ENCODE assay signal across 2 cellular contexts in the genomic region with DNA sequence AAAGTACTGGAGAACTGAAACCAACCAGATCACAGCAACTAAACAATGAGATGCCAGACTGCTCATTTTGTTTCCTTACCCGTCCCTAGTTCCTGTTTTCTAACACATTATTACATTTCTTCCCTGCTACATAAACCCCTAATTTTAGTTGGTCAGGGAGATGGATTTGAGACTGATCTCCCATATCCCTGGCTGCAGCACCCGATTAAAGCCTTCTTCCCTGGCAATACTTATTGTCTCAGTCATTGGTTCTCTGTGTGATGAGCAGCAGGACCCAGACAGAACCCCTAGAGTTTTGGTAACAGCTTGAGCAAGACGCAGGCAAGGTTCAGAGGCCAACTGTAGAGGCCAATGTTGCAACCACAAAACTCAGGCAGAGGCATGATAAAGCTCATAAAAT.
TF ChIP-seq lines count a peak whose summit lies in the region.

No MANE protein-coding gene starts in this region.

TF ChIP-seq in HepG2, 621 proteins besides CTCF, POLR2A, EP300 and RAD21:
- TF ChIP-seq, protein P1, sequence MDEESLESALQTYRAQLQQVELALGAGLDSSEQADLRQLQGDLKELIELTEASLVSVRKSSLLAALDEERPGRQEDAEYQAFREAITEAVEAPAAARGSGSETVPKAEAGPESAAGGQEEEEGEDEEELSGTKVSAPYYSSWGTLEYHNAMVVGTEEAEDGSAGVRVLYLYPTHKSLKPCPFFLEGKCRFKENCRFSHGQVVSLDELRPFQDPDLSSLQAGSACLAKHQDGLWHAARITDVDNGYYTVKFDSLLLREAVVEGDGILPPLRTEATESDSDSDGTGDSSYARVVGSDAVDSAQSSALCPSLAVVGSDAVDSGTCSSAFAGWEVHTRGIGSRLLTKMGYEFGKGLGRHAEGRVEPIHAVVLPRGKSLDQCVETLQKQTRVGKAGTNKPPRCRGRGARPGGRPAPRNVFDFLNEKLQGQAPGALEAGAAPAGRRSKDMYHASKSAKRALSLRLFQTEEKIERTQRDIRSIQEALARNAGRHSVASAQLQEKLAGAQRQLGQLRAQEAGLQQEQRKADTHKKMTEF (CRISPR knock-in tag; IDR thresholded peaks at IDR 0.05), result no peak
- TF ChIP-seq ONECUT2 (CRISPR knock-in tag; IDR thresholded peaks at IDR 0.05) (no peak), MAF1 (CRISPR knock-in tag; IDR thresholded peaks at IDR 0.05; ENCODE audit: borderline replicate concordance) (no peak), NFE2L2 (IDR thresholded peaks at IDR 0.05; ENCODE audit: low read length) (no peak), SIX1 (CRISPR knock-in tag; IDR thresholded peaks at IDR 0.05; ENCODE audit: borderline replicate concordance) (no peak), ZNF432 (CRISPR knock-in tag; IDR thresholded peaks at IDR 0.05; ENCODE audit: borderline replicate concordance) (no peak), ELF1 (CRISPR knock-in tag; IDR thresholded peaks at IDR 0.05) (no peak), DMAP1 (CRISPR knock-in tag; IDR thresholded peaks at IDR 0.05) (no peak), ZNF607 (CRISPR knock-in tag; IDR thresholded peaks at IDR 0.05; ENCODE audit: borderline replicate concordance) (no peak), IKZF1 (IDR thresholded peaks at IDR 0.05) (no peak), SRSF4 (IDR thresholded peaks at IDR 0.05; ENCODE audit: low read depth, low read length, poor library complexity, severe bottlenecking) (no peak), SMARCE1 (IDR thresholded peaks at IDR 0.05; ENCODE audit: borderline replicate concordance) (no peak), TRIM24 (CRISPR knock-in tag; IDR thresholded peaks at IDR 0.05) (no peak), ZNF124 (CRISPR knock-in tag; IDR thresholded peaks at IDR 0.05) (peak; percentile 98), ZNF441 (CRISPR knock-in tag; IDR thresholded peaks at IDR 0.05; ENCODE audit: borderline replicate concordance) (peak; percentile 65; the same call in 1 of the 2 replicates)
- TF ChIP-seq, protein P2, sequence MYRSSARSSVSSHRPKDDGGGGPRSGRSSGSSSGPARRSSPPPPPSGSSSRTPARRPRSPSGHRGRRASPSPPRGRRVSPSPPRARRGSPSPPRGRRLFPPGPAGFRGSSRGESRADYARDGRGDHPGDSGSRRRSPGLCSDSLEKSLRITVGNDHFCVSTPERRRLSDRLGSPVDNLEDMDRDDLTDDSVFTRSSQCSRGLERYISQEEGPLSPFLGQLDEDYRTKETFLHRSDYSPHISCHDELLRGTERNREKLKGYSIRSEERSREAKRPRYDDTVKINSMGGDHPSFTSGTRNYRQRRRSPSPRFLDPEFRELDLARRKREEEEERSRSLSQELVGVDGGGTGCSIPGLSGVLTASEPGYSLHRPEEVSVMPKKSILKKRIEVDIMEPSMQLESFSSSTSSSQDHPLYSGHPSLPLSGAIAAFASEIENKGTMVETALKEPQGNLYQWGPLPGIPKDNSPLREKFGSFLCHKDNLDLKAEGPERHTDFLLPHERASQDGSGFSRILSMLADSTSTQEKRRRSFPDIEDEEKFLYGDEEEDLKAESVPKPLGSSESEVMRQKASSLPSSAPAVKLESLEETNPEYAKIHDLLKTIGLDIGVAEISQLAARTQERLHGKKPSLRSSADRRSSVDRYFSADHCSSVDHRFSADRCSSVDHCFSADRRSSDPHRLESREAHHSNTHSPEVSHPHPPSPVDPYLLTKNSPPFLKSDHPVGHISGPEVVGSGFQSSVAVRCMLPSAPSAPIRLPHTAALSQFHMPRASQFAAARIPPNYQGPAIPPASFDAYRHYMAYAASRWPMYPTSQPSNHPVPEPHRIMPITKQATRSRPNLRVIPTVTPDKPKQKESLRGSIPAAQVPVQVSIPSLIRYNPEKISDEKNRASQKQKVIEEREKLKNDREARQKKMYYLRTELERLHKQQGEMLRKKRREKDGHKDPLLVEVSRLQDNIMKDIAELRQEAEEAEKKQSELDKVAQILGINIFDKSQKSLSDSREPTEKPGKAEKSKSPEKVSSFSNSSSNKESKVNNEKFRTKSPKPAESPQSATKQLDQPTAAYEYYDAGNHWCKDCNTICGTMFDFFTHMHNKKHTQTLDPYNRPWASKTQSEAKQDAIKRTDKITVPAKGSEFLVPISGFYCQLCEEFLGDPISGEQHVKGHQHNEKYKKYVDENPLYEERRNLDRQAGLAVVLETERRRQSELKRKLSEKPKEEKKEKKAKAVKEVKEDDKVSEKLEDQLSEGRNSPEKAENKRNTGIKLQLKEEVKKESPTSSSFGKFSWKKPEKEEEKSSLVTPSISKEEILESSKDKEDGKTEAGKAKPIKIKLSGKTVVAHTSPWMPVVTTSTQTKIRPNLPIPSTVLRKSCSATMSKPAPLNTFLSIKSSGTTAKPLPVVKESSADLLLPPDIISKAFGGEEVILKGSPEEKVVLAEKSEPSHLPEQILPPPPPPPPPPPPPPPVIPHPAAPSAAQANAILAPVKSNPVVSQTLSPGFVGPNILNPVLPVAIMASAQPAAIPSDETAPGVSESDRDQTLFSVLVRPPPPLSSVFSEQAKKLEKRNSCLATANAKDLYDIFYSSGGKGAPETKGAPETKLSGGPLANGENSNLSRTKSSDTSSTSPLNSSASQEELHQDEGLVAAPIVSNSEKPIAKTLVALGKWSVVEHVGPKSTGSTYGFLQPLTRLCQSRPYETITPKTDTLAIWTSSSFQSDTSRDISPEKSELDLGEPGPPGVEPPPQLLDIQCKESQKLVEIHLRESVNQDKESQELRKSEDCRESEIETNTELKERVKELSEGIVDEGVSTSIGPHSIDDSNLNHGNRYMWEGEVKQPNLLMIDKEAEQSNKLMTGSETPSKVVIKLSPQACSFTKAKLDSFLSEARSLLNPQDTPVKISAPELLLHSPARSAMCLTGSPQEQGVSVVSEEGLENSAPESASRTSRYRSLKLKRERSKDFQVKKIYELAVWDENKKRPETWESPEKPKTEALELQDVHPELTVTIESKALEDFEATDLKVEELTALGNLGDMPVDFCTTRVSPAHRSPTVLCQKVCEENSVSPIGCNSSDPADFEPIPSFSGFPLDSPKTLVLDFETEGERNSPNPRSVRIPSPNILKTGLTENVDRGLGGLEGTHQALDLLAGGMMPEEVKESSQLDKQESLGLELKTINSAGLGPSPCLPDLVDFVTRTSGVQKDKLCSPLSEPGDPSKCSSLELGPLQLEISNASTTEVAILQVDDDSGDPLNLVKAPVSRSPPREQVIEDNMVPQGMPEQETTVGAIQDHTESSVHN (CRISPR knock-in tag; IDR thresholded peaks at IDR 0.05), result no peak

TF ChIP-seq in K562, 482 proteins besides CTCF, POLR2A, EP300 and RAD21 (continues in another document):
- TF ChIP-seq, protein P3, sequence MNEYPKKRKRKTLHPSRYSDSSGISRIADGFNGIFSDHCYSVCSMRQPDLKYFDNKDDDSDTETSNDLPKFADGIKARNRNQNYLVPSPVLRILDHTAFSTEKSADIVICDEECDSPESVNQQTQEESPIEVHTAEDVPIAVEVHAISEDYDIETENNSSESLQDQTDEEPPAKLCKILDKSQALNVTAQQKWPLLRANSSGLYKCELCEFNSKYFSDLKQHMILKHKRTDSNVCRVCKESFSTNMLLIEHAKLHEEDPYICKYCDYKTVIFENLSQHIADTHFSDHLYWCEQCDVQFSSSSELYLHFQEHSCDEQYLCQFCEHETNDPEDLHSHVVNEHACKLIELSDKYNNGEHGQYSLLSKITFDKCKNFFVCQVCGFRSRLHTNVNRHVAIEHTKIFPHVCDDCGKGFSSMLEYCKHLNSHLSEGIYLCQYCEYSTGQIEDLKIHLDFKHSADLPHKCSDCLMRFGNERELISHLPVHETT (CRISPR knock-in tag; conservative IDR thresholded peaks at IDR 0.05 in 1 of 2, IDR thresholded peaks at IDR 0.05 in 1 of 2), result no peak
- TF ChIP-seq, protein P4, sequence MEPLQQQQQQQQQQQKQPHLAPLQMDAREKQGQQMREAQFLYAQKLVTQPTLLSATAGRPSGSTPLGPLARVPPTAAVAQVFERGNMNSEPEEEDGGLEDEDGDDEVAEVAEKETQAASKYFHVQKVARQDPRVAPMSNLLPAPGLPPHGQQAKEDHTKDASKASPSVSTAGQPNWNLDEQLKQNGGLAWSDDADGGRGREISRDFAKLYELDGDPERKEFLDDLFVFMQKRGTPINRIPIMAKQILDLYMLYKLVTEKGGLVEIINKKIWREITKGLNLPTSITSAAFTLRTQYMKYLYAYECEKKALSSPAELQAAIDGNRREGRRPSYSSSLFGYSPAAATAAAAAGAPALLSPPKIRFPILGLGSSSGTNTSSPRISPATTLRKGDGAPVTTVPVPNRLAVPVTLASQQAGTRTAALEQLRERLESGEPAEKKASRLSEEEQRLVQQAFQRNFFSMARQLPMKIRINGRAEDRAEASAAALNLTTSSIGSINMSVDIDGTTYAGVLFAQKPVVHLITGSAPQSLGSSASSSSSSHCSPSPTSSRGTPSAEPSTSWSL (CRISPR knock-in tag; IDR thresholded peaks at IDR 0.05; ENCODE audit: borderline replicate concordance), result no peak
- TF ChIP-seq TRIM24 (IDR thresholded peaks at IDR 0.05) (no peak), RUNX1 (IDR thresholded peaks at IDR 0.05; ENCODE audit: low read depth) (no peak), ZBTB7A (IDR thresholded peaks at IDR 0.05; ENCODE audit: borderline replicate concordance, control insufficient read depth, low read depth, low read length) (no peak), ZC3H11A (IDR thresholded peaks at IDR 0.05; ENCODE audit: low read depth, low read length) (no peak), STAT5B (CRISPR knock-in tag; IDR thresholded peaks at IDR 0.05) (no peak), ZNF124 (CRISPR knock-in tag; IDR thresholded peaks at IDR 0.05) (peak; percentile 99), CBX3 (IDR thresholded peaks at IDR 0.05; ENCODE audit: borderline replicate concordance in 1 of 2, low read length in 2 of 2) (peak; percentile 53 to 93), POLR2G (IDR thresholded peaks at IDR 0.05; ENCODE audit: low read depth, low read length) (no peak), ZNF274 (IDR thresholded peaks at IDR 0.05; ENCODE audit: borderline replicate concordance, low read depth, low read length) (no peak), MCM2 (IDR thresholded peaks at IDR 0.05; ENCODE audit: low read depth) (no peak), SMARCE1 (IDR thresholded peaks at IDR 0.05) (no peak), RBM15 (IDR thresholded peaks at IDR 0.05; ENCODE audit: insufficient read depth, low read length) (no peak), CBX1 (IDR thresholded peaks at IDR 0.05; ENCODE audit: low read depth) (peak; percentile 61; the same call in 1 of the 2 replicates), ZNF23 (CRISPR knock-in tag; IDR thresholded peaks at IDR 0.05) (no peak), GTF2F1 (IDR thresholded peaks at IDR 0.05; ENCODE audit: low read depth, low read length) (no peak), MCM3 (IDR thresholded peaks at IDR 0.05) (no peak), HMG20A (CRISPR knock-in tag; conservative IDR thresholded peaks at IDR 0.05) (no peak), CBX5 (IDR thresholded peaks at IDR 0.05; ENCODE audit: borderline replicate concordance, low read depth) (peak; percentile 97)
- TF ChIP-seq, protein P5, sequence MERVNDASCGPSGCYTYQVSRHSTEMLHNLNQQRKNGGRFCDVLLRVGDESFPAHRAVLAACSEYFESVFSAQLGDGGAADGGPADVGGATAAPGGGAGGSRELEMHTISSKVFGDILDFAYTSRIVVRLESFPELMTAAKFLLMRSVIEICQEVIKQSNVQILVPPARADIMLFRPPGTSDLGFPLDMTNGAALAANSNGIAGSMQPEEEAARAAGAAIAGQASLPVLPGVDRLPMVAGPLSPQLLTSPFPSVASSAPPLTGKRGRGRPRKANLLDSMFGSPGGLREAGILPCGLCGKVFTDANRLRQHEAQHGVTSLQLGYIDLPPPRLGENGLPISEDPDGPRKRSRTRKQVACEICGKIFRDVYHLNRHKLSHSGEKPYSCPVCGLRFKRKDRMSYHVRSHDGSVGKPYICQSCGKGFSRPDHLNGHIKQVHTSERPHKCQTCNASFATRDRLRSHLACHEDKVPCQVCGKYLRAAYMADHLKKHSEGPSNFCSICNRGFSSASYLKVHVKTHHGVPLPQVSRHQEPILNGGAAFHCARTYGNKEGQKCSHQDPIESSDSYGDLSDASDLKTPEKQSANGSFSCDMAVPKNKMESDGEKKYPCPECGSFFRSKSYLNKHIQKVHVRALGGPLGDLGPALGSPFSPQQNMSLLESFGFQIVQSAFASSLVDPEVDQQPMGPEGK (CRISPR knock-in tag; IDR thresholded peaks at IDR 0.05; ENCODE audit: borderline replicate concordance), result no peak
- TF ChIP-seq, protein P6, sequence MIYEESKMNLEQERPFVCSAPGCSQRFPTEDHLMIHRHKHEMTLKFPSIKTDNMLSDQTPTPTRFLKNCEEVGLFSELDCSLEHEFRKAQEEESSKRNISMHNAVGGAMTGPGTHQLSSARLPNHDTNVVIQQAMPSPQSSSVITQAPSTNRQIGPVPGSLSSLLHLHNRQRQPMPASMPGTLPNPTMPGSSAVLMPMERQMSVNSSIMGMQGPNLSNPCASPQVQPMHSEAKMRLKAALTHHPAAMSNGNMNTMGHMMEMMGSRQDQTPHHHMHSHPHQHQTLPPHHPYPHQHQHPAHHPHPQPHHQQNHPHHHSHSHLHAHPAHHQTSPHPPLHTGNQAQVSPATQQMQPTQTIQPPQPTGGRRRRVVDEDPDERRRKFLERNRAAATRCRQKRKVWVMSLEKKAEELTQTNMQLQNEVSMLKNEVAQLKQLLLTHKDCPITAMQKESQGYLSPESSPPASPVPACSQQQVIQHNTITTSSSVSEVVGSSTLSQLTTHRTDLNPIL (CRISPR knock-in tag; IDR thresholded peaks at IDR 0.05), result no peak
- TF ChIP-seq, protein P7, sequence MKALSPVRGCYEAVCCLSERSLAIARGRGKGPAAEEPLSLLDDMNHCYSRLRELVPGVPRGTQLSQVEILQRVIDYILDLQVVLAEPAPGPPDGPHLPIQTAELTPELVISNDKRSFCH (CRISPR knock-in tag; IDR thresholded peaks at IDR 0.05), result no peak
- TF ChIP-seq, protein P7 (tag; IDR thresholded peaks at IDR 0.05), result no peak
- TF ChIP-seq, protein P8, sequence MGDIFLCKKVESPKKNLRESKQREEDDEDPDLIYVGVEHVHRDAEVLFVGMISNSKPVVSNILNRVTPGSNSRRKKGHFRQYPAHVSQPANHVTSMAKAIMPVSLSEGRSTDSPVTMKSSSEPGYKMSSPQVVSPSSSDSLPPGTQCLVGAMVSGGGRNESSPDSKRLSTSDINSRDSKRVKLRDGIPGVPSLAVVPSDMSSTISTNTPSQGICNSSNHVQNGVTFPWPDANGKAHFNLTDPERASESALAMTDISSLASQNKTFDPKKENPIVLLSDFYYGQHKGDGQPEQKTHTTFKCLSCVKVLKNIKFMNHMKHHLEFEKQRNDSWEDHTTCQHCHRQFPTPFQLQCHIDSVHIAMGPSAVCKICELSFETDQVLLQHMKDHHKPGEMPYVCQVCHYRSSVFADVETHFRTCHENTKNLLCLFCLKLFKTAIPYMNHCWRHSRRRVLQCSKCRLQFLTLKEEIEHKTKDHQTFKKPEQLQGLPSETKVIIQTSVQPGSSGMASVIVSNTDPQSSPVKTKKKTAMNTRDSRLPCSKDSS (IDR thresholded peaks at IDR 0.05; ENCODE audit: low read depth, partially characterized antibody), result peak; percentile 19
- TF ChIP-seq, protein P9, sequence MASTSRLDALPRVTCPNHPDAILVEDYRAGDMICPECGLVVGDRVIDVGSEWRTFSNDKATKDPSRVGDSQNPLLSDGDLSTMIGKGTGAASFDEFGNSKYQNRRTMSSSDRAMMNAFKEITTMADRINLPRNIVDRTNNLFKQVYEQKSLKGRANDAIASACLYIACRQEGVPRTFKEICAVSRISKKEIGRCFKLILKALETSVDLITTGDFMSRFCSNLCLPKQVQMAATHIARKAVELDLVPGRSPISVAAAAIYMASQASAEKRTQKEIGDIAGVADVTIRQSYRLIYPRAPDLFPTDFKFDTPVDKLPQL (IDR thresholded peaks at IDR 0.05; ENCODE audit: extremely low read depth, insufficient read length), result no peak
